ENCODE assay signal across 9 cellular contexts in the genomic region with DNA sequence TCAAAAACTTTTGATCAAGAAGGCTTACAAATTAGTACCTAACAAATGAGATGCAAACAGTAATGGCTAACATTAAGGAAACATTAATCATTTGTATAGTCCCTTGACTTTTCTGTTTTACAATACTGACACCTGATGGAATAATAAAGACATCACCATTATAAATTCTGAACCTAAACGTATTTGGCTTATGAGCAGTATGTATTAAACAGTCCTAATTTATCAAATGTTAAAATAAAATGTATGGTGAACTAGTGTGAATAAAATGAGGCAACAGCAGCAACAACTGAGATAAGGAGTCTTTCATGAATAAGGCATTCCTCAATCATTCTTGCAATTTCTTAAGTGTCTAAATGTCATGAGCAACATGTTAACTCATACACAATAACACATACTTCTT. TPM values are rescaled to one million over a fixed set of nuclear protein-coding genes. Genes with fewer than 3 reads are reported as not detected.
DNase-seq lines count a peak whose midpoint lies in the region; ATAC-seq, FAIRE-seq and TF ChIP-seq lines count a peak whose summit lies in the region.
"Had no signal": no experiment of that assay in that cellular context is flagged by ENCODE, and none has a peak within 500 bp of the region (broad histone marks: within the 10 kb centered on the region; RNA-seq: fewer than 3 reads in every experiment).

No MANE protein-coding gene starts in this region.

- peak; percentile 10 for DNase-seq in A673 (ENCODE audit: low spot score)
- DNase-seq in Karpas-422: peak; percentile 53
- no peak for DNase-seq in brain microvascular endothelial cell
- DNase-seq in HepG2 (ENCODE audit: low spot score): no peak
- DNase-seq in AG20443 (ENCODE audit: low spot score): no peak
- DNase-seq: naive thymus-derived CD8-positive, alpha-beta T cell had no signal

- peaks cover 41% of the 10 kb centered on the region for H4K20me1 ChIP-seq in Karpas-422 (ENCODE audit: insufficient read depth, low read depth, low read length)
- no peaks in the 10 kb centered on the region; the same call in none of the 2 replicates for H4K20me1 ChIP-seq in HepG2 (ENCODE audit: insufficient read depth, low read length)

- WGBS in HepG2 (ENCODE audit: low lambda C conversion rate): 81% methylated on average over 1 of the region's 1 CpG

- no peak overlapping the region for H3K9ac ChIP-seq in Karpas-422 (ENCODE audit: low read length)
- H3K9ac ChIP-seq in HepG2 (ENCODE audit: insufficient read depth, low read depth, low read length): no peak overlapping the region

- H2AFZ ChIP-seq in Karpas-422 (ENCODE audit: low read length) (no peak overlapping the region), HepG2 (ENCODE audit: low read length) (no peak overlapping the region)

- in situ Hi-C loops in brain microvascular endothelial cell (cut with HindIII; ENCODE audit: low pct_ligation_motif_present, low sequenced_read_pairs): no loop called here
- in situ Hi-C loops in HepG2 (cut with HindIII; ENCODE audit: extremely low pct_ligation_motif_present, low pct_unique_long_range_greater_than_20kb): loop anchor here (25.0 kb wide), 2 partner anchors 674 to 826 kb away; partner anchors contain the start of gene SMARCA2

- no peak for FAIRE-seq in HepG2 (lab: Jason Lieb, UNC)

- TF ChIP-seq CTCF in A673 (conservative IDR thresholded peaks at IDR 0.05; ENCODE audit: low read depth, low read length) (peak; percentile 54; the same call in 1 of the 2 replicates), brain microvascular endothelial cell (IDR thresholded peaks at IDR 0.05; ENCODE audit: low read depth, low read length, missing control alignments) (no peak), HepG2 (CRISPR knock-in tag; IDR thresholded peaks at IDR 0.05) (no peak)

- H3K4me1 ChIP-seq in A673 (ENCODE audit: insufficient read depth, low read length, poor library complexity, severe bottlenecking): peaks cover 15% of the 10 kb centered on the region
- H3K4me1 ChIP-seq in Karpas-422 (ENCODE audit: low read length): peaks cover 50% of the 10 kb centered on the region
- H3K4me1 ChIP-seq in HepG2 (ENCODE audit: insufficient read depth, low read length): peaks cover 47% of the 10 kb centered on the region

- H3K27ac ChIP-seq in A673 (ENCODE audit: low read depth, low read length, poor library complexity, severe bottlenecking): no peak overlapping the region
- peak overlapping the region; percentile 27; the same call in 1 of the 2 replicates for H3K27ac ChIP-seq in Karpas-422 (ENCODE audit: low read length)
- H3K27ac ChIP-seq in brain microvascular endothelial cell: peak overlapping the region; percentile 33
- no peak overlapping the region for H3K27ac ChIP-seq in HepG2 (ENCODE audit: extremely low read length, insufficient read depth, low read length)

- H3K4me3 ChIP-seq in A673 (ENCODE audit: low read depth, low read length, poor library complexity, severe bottlenecking): no peak overlapping the region
- H3K4me3 ChIP-seq in Karpas-422 (ENCODE audit: low read length): no peak overlapping the region
- H3K4me3 ChIP-seq in brain microvascular endothelial cell (ENCODE audit: low read depth, low read length): no peak overlapping the region
- no peak overlapping the region for H3K4me3 ChIP-seq in HepG2 (replicated peaks in 1 of 3; ENCODE audit: insufficient read depth in 1 of 3, low read depth in 2 of 3, low read length in 3 of 3)

- TF ChIP-seq EP300 in HepG2 (IDR thresholded peaks at IDR 0.05; ENCODE audit: low read depth in 2 of 2, low read length in 2 of 2): no peak
- TF ChIP-seq EP300 in HepG2 (CRISPR knock-in tag; IDR thresholded peaks at IDR 0.05; ENCODE audit: borderline replicate concordance): no peak

- H3K36me3 ChIP-seq in A673 (ENCODE audit: insufficient read depth, low read length, poor library complexity, severe bottlenecking): peaks cover 41% of the 10 kb centered on the region
- H3K36me3 ChIP-seq in Karpas-422 (ENCODE audit: insufficient read depth, low read length): peaks cover 57% of the 10 kb centered on the region
- H3K36me3 ChIP-seq in brain microvascular endothelial cell (replicated peaks): peaks cover 26% of the 10 kb centered on the region
- H3K36me3 ChIP-seq in HepG2 (replicated peaks in 1 of 2; ENCODE audit: control insufficient read depth in 1 of 2, insufficient read depth in 2 of 2, low read length in 2 of 2): peaks cover 12 to 44% of the 10 kb centered on the region in 2 experiments

- no peak for ATAC-seq in HepG2
- no peak for ATAC-seq in GM21825 (IDR thresholded peaks at IDR 0.05; ENCODE audit: unreplicated experiment)
- ATAC-seq in HG02610 (IDR thresholded peaks at IDR 0.05; ENCODE audit: unreplicated experiment): no peak
- no peak for ATAC-seq in GM21529 (IDR thresholded peaks at IDR 0.05; ENCODE audit: unreplicated experiment)
- ATAC-seq: naive thymus-derived CD8-positive, alpha-beta T cell had no signal

- BruUV-seq in A673 (replicated peaks; lab: Mats Ljungman, UMichigan) (no TSS peak), HepG2 (replicated peaks; lab: Mats Ljungman, UMichigan) (no TSS peak)

- intact Hi-C loops in A673 (cut with micrococcal nuclease; ENCODE audit: unreplicated experiment): loop anchor here (10.0 kb wide), 1 partner anchor 703 kb away; no protein-coding TSS in a partner anchor
- intact Hi-C loops in HepG2 (cut with micrococcal nuclease; ENCODE audit: unreplicated experiment): loop anchor here (10.0 kb wide), 2 partner anchors 583 to 713 kb away; no protein-coding TSS in a partner anchor

- no peak for TF ChIP-seq RAD21 in HepG2 (CRISPR knock-in tag; IDR thresholded peaks at IDR 0.05)

- CTCF ChIA-PET in A673 (lab: Charles Lee): no interaction called here
- CTCF ChIA-PET in HepG2 (lab: Yijun Ruan, JAX; ENCODE audit: low intra/inter-chr PET ratio, low total read pairs): no interaction called here

- H3K79me2 ChIP-seq in Karpas-422 (ENCODE audit: low read length): peaks cover 91% of the 10 kb centered on the region
- peaks cover 76% of the 10 kb centered on the region for H3K79me2 ChIP-seq in HepG2 (ENCODE audit: insufficient read depth, low read length)

- H3K9me2 ChIP-seq in Karpas-422 (replicated peaks; ENCODE audit: insufficient read depth, low read length): no peaks in the 10 kb centered on the region

- no peaks in the 10 kb centered on the region for H3K9me3 ChIP-seq in A673 (ENCODE audit: low read depth, low read length, poor library complexity, severe bottlenecking)
- no peaks in the 10 kb centered on the region for H3K9me3 ChIP-seq in Karpas-422 (ENCODE audit: low read length)
- H3K9me3 ChIP-seq in HepG2 (ENCODE audit: low read length): no peaks in the 10 kb centered on the region

- TF ChIP-seq POLR2A in HepG2 (IDR thresholded peaks at IDR 0.05; ENCODE audit: insufficient read depth in 1 of 2, low read depth in 2 of 2, low read length in 2 of 2): no peak

- POLR2A ChIA-PET in A673 (lab: Charles Lee; ENCODE audit: low non-redundant PET): no interaction called here
- POLR2A ChIA-PET in HepG2 (lab: Yijun Ruan, JAX): no interaction called here

- H3K4me2 ChIP-seq in Karpas-422 (ENCODE audit: low read depth, low read length, poor library complexity, severe bottlenecking) (no peak overlapping the region), HepG2 (ENCODE audit: low read depth, low read length) (no peak overlapping the region)

- H3K27me3 ChIP-seq in A673 (replicated peaks; ENCODE audit: insufficient read depth, low read depth, low read length, poor library complexity): no peaks in the 10 kb centered on the region
- no peaks in the 10 kb centered on the region for H3K27me3 ChIP-seq in Karpas-422 (ENCODE audit: low read length)
- H3K27me3 ChIP-seq in brain microvascular endothelial cell (replicated peaks): no peaks in the 10 kb centered on the region
- H3K27me3 ChIP-seq in HepG2 (ENCODE audit: control insufficient read depth in 1 of 2, insufficient read depth in 2 of 2, low read length in 2 of 2): no peaks in the 10 kb centered on the region

TF ChIP-seq in HepG2, 621 proteins besides CTCF, POLR2A, EP300 and RAD21 (continues in another document):
- TF ChIP-seq ZNF124 (CRISPR knock-in tag; IDR thresholded peaks at IDR 0.05) (no peak), BRF2 (CRISPR knock-in tag; IDR thresholded peaks at IDR 0.05) (no peak)

RNA-seq across cellular contexts. Expression of gene PUM3, which starts 6.0 kb away (rescaled TPM):
- total RNA-seq in A673 (2021) (95.7 and 102 TPM in 2 replicates), HepG2 (2016; rRNA removed; fragmentation: Illumina TruSeq; extraction: Trizol) (83.4 and 93.4 TPM in 2 replicates)
- 49.4 and 78.9 TPM in 2 replicates for total RNA-seq in Karpas-422 (2014; rRNA removed; shearing (Covaris generic); ENCODE audit: low replicate concordance)
- total RNA-seq in HepG2 (2016; cell fraction: cytosol; rRNA removed; fragmentation: Illumina TruSeq; extraction: Trizol; ENCODE audit: low read depth): 31.6 and 35.5 TPM in 2 replicates
- total RNA-seq in HepG2 (2016; cell fraction: insoluble cytoplasmic fraction; rRNA removed; fragmentation: Illumina TruSeq; extraction: Trizol): 84.7 and 92.1 TPM in 2 replicates
- 27.5 and 35.9 TPM in 2 replicates for total RNA-seq in HepG2 (2016; cell fraction: membrane; rRNA removed; fragmentation: Illumina TruSeq; extraction: Trizol)
- total RNA-seq in HepG2 (2016; cell fraction: nucleus; rRNA removed; fragmentation: Illumina TruSeq; extraction: Trizol): 91.9 and 111 TPM in 2 replicates
- polyA plus RNA-seq in HepG2 (2011; rRNA removed): 15.1 and 18.3 TPM in 2 replicates
- polyA plus RNA-seq in HepG2 (2011; cell fraction: cytosol; rRNA removed): 8.3 and 11.5 TPM in 2 replicates
- polyA plus RNA-seq in HepG2 (2011; cell fraction: nucleus; rRNA removed): 17.6 and 19.5 TPM in 2 replicates
- 25.6 and 27.4 TPM in 2 replicates for polyA plus RNA-seq in HepG2 (2012)
- 3.1 and 4.0 TPM in 2 replicates for polyA plus RNA-seq in HepG2 (2016; cell fraction: cytosol; fragmentation: Illumina TruSeq; extraction: Trizol; ENCODE audit: low read depth)
- polyA plus RNA-seq in HepG2 (2016; cell fraction: insoluble cytoplasmic fraction; fragmentation: Illumina TruSeq; extraction: Trizol; ENCODE audit: low read depth): 72.7 and 85.6 TPM in 2 replicates
- polyA plus RNA-seq in HepG2 (2016; cell fraction: membrane; fragmentation: Illumina TruSeq; extraction: Trizol; ENCODE audit: low read depth): 7.5 and 9.6 TPM in 2 replicates
- 69.1 and 80.7 TPM in 2 replicates for polyA plus RNA-seq in HepG2 (2016; cell fraction: nucleus; fragmentation: Illumina TruSeq; extraction: Trizol; ENCODE audit: insufficient read depth, low read depth)
- polyA minus RNA-seq in HepG2 (2011; rRNA and poly(A)+ RNA removed; ENCODE audit: low replicate concordance): 11.4 and 23.9 TPM in 2 replicates
- polyA minus RNA-seq in HepG2 (2011; cell fraction: cytosol; rRNA and poly(A)+ RNA removed): 9.7 and 12.0 TPM in 2 replicates
- 107 and 109 TPM in 2 replicates for polyA minus RNA-seq in HepG2 (2011; cell fraction: nucleus; rRNA and poly(A)+ RNA removed)

Comparison
In these comparisons a context has a peak if more than half of its experiments do, and no peak if none do; other contexts are left out.
1. DNase-seq: peak in A673 (single experiment) and Karpas-422 (single experiment); none in brain microvascular endothelial cell (single experiment), HepG2 (single experiment) and AG20443 (single experiment).
2. H3K27ac ChIP-seq: peak in Karpas-422 (single experiment) and brain microvascular endothelial cell (single experiment); none in A673 (single experiment) and HepG2 (single experiment).